In the genomic region with DNA sequence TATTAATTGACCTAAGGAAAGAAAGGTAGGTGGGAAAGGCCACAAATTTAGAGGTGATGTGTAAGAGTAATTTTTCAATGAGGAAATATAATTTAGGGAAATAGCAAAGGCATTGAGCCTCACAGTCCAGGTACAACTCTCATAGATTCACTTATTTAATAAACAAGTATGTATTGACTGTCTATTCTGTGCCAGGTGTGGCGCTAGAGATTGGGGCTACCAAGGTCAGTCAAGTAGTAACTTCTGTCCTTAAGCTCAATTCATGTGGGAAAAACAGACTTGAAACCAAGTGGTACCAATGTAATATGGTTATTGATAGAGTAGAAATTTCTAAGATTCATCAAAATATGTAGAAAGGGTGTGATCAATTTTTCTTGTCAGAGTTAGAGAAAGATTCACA, we compare ENCODE assay signal across 26 cellular contexts.
"Had no signal": no experiment of that assay in that cellular context is flagged by ENCODE, and none has a peak within 500 bp of the region (broad histone marks: within the 10 kb centered on the region; RNA-seq: fewer than 3 reads in every experiment).

No MANE protein-coding gene starts in this region.

- H3K36me3 ChIP-seq: ascending aorta, heart left ventricle had no signal

- H3K4me3 ChIP-seq: ascending aorta, coronary artery, dorsolateral prefrontal cortex, heart left ventricle had no signal

- FAIRE-seq: bronchial epithelial cell, frontal cortex had no signal

- ATAC-seq: activated CD4-positive, alpha-beta T cell treated with anti-CD3 and anti-CD28 coated beads for 36 hours; activated CD8-positive, alpha-beta memory T cell treated with anti-CD3 and anti-CD28 coated beads, Interleukin-2, amount 10 ng/mL, durations not matched to agents 7 days and 5 days; activated CD8-positive, alpha-beta T cell treated with anti-CD3 and anti-CD28 coated beads, Interleukin-2, amount 10 ng/mL, durations not matched to agents 7 days and 5 days; activated naive CD4-positive, alpha-beta T cell treated with anti-CD3 and anti-CD28 coated beads, Interleukin-2, amount 50 U/mL, for 72 hours; esophagus mucosa; heart left ventricle had no signal

- H3K27me3 ChIP-seq: ascending aorta had no signal

- DNase-seq: activated CD4-positive, alpha-beta memory T cell treated with anti-CD3 and anti-CD28 coated beads for 36 hours; activated CD4-positive, alpha-beta T cell treated with anti-CD3 and anti-CD28 coated beads for 36 hours; activated CD4-positive, alpha-beta T cell treated with anti-CD3 and anti-CD28 coated beads, Interleukin-2, amount 10 ng/mL, durations not matched to agents 24 days and 14 days; activated CD4-positive, CD25-positive, alpha-beta regulatory T cell; activated CD4-positive, CD25-positive, alpha-beta regulatory T cell treated with anti-CD3 and anti-CD28 coated beads, Interleukin-2, amount 50 U/mL, for 72 hours; activated CD8-positive, alpha-beta memory T cell treated with anti-CD3 and anti-CD28 coated beads, Interleukin-2, amount 10 ng/mL, durations not matched to agents 7 days and 5 days; activated CD8-positive, alpha-beta memory T cell treated with anti-CD3 and anti-CD28 coated beads, Interleukin-2, amount 50 U/mL, for 4 hours; activated CD8-positive, alpha-beta T cell treated with anti-CD3 and anti-CD28 coated beads, Interleukin-2, amount 10 ng/mL, durations not matched to agents 7 days and 5 days; activated effector memory CD4-positive, alpha-beta T cell treated with anti-CD3 and anti-CD28 coated beads, Interleukin-2, amount 50 U/mL, for 16 hours; activated naive CD4-positive, alpha-beta T cell treated with anti-CD3 and anti-CD28 coated beads, Interleukin-2, amount 10 ng/mL, durations not matched to agents 7 days and 5 days; activated naive CD8-positive, alpha-beta T cell treated with anti-CD3 and anti-CD28 coated beads, Interleukin-2, amount 10 ng/mL, durations not matched to agents 7 days and 5 days; activated T-cell treated with anti-CD3 and anti-CD28 coated beads, Interleukin-2, amount 50 U/mL, for 1 hour; activated T-cell treated with anti-CD3 and anti-CD28 coated beads, Interleukin-2, amount 50 U/mL, for 48 hours; dorsolateral prefrontal cortex; effector memory CD4-positive, alpha-beta T cell; endodermal cell; foreskin fibroblast; glutamatergic neuron; heart left ventricle; T-helper 2 cell had no signal

- H3K27ac ChIP-seq: ascending aorta, coronary artery, dorsolateral prefrontal cortex, heart left ventricle had no signal

- H3K9me3 ChIP-seq: ascending aorta, heart left ventricle had no signal
